Comparison of ENCODE assay signal across 7 cellular contexts in the genomic region with DNA sequence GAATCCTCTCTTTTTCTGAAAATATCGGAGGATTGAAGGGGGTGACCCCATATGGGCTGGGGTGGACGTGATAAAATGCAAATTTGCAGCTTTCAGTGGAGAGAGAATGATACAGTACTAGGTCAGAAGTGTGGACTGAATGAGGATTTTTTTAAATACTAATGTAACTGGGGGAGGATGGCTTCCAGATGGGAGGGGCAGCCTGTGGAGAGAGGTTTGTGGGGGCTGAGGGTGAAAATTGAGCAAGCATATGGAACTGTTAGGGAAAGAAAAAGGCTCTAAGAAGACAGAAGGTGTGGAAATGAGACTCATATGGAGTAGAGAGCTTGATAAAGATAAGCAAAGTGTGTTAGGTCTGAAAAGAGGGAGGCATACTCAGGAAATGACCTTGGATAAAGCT.
"Had no signal": no experiment of that assay in that cellular context is flagged by ENCODE, and none has a peak within 500 bp of the region (broad histone marks: within the 10 kb centered on the region; RNA-seq: fewer than 3 reads in every experiment).

No MANE protein-coding gene starts in this region.

- H3K9ac ChIP-seq: GM23248 had no signal

- ATAC-seq: K562 had no signal

- H3K4me3 ChIP-seq: GM23248, K562 had no signal

- H3K27ac ChIP-seq: GM23248, HL-60 had no signal

- FAIRE-seq: K562 had no signal

- DNase-seq: GM23248, H7, HCEC 1CT, IMR-90, KG1 had no signal

- H2AFZ ChIP-seq: GM23248 had no signal
